ENCODE assay signal across 8 cellular contexts in the genomic region with DNA sequence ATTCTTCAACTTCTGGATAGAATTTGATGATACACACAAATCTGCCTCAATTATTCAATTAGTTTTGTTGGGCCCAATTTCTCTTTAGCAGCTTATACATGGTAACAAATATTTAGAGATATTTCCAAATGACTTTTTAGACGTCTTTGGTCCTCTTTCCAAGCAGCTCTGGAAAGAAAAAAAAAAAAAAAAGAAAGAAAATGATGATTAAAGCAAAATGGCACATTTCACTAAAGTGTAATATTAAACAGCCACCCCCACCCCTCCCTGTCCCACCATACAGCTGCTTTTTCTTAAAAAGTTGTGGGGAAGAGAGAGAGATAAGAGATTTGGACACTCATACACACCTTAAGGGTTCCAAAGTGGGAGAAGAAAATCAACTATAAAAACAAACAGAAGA. TPM values are rescaled to one million over a fixed set of nuclear protein-coding genes. Genes with fewer than 3 reads are reported as not detected.
DNase-seq lines count a peak whose midpoint lies in the region; ATAC-seq and TF ChIP-seq lines count a peak whose summit lies in the region.

No MANE protein-coding gene starts in this region.

- CTCF ChIA-PET in MCF 10A (lab: Yijun Ruan, JAX): interaction anchor here (0.6 to 3.7 kb wide), 25 partner anchors 10 to 1191 kb away, joined by 3 to 34 read pairs (median 3); partner anchors contain the start of gene F5

- intact Hi-C loops in left ventricle myocardium inferior (cut with micrococcal nuclease) (no loop called here), Right ventricle myocardium superior (cut with DNase I) (no loop called here), MCF 10A (cut with micrococcal nuclease) (loop anchor here (2.0 to 10.0 kb wide), 2 partner anchors 99 to 429 kb away; partner anchors contain the start of genes BLZF1, NME7 and SCYL3)

- H3K36me3 ChIP-seq in left ventricle myocardium inferior (peaks cover 15% of the 10 kb centered on the region), mesodermal cell (ENCODE audit: control insufficient read depth, insufficient read depth, low read length) (peaks cover 18% of the 10 kb centered on the region), urinary bladder (ENCODE audit: insufficient read depth) (no peaks in the 10 kb centered on the region)

- peak overlapping the region; percentile 99 for H3K27ac Mint-ChIP-seq in MCF 10A (ENCODE audit: low read depth, unreplicated experiment)

- DNase-seq in left ventricle myocardium inferior (no peak), Right ventricle myocardium superior (no peak), MCF 10A (ENCODE audit: unreplicated experiment) (no peak), HT-29 (ENCODE audit: low spot score) (no peak)

- POLR2A ChIA-PET in MCF 10A (lab: Yijun Ruan, JAX): interaction anchor here (0.6 to 6.0 kb wide), 14 partner anchors 9 to 426 kb away, joined by 3 to 65 read pairs (median 5); partner anchors contain the start of genes BLZF1, NME7, SCYL3 and SLC19A2

- H3K27ac ChIP-seq in left ventricle myocardium inferior (replicated peaks) (peak overlapping the region; percentile 96), mesodermal cell (ENCODE audit: low read depth, low read length, severe bottlenecking) (no peak overlapping the region), urinary bladder (ENCODE audit: low read depth) (no peak overlapping the region)

- TF ChIP-seq CTCF in left ventricle myocardium inferior (IDR thresholded peaks at IDR 0.05; ENCODE audit: borderline replicate concordance) (no peak), MCF 10A (IDR thresholded peaks at IDR 0.05; ENCODE audit: unreplicated experiment) (no peak)

- ATAC-seq in Right ventricle myocardium superior (ENCODE audit: poor library complexity) (no peak), GM19395 (IDR thresholded peaks at IDR 0.05; ENCODE audit: unreplicated experiment) (no peak), HG02759 (IDR thresholded peaks at IDR 0.05; ENCODE audit: unreplicated experiment) (no peak)

- H3K4me1 ChIP-seq in left ventricle myocardium inferior (peaks cover 34% of the 10 kb centered on the region), mesodermal cell (ENCODE audit: control insufficient read depth, insufficient read depth, low read length, poor library complexity, severe bottlenecking) (no peaks in the 10 kb centered on the region), urinary bladder (ENCODE audit: insufficient read depth) (no peaks in the 10 kb centered on the region)

- H3K36me3 Mint-ChIP-seq in MCF 10A (ENCODE audit: insufficient read depth, unreplicated experiment): peaks cover 13% of the 10 kb centered on the region

- peak overlapping the region; percentile 100 for H3K4me3 Mint-ChIP-seq in MCF 10A (ENCODE audit: unreplicated experiment)

- H3K4me3 ChIP-seq in left ventricle myocardium inferior (peak overlapping the region; percentile 77), mesodermal cell (ENCODE audit: extremely low read depth, insufficient read depth, low read length, poor library complexity, severe bottlenecking) (peak overlapping the region; percentile 89), urinary bladder (ENCODE audit: low read depth, low read length) (peak overlapping the region; percentile 74)

- WGBS in mesodermal cell (ENCODE audit: insufficient coverage in 2 of 2), 2 experiments: no CpG with 5 or more reads among the region's 1 CpG
- 52% methylated on average over 1 of the region's 1 CpG for WGBS in urinary bladder

- H3K27me3 ChIP-seq in left ventricle myocardium inferior (ENCODE audit: low read depth): no peaks in the 10 kb centered on the region

- no TSS peak for BruUV-seq in MCF 10A (replicated peaks; lab: Mats Ljungman, UMichigan)

- no peaks in the 10 kb centered on the region for H3K27me3 Mint-ChIP-seq in MCF 10A (ENCODE audit: insufficient read depth, unreplicated experiment)

- H3K9me3 Mint-ChIP-seq in MCF 10A (ENCODE audit: unreplicated experiment): no peaks in the 10 kb centered on the region

- H3K9me3 ChIP-seq in left ventricle myocardium inferior (replicated peaks): no peaks in the 10 kb centered on the region
- H3K9me3 ChIP-seq in mesodermal cell (ENCODE audit: control insufficient read depth, low read length): no peaks in the 10 kb centered on the region

- peaks cover 10% of the 10 kb centered on the region for H3K4me1 Mint-ChIP-seq in MCF 10A (ENCODE audit: insufficient read depth, unreplicated experiment)

RNA-seq across cellular contexts. Expression of gene METTL18, which starts 1.0 kb away (rescaled TPM):
- total RNA-seq in left ventricle myocardium inferior (5.9 TPM), Right ventricle myocardium superior (5.4 TPM), MCF 10A (2022) (2.8 and 4.1 TPM in 2 replicates), urinary bladder (14.8 TPM)
- 10.9 TPM for polyA plus RNA-seq in mesodermal cell (2013, experiment 1 of 2)
- polyA plus RNA-seq in mesodermal cell (2013, experiment 2 of 2): 9.3 TPM
- 7.2 TPM for polyA plus RNA-seq in urinary bladder
- total RNA-seq in HT-29 (2014; rRNA removed; shearing (Covaris generic)): 2.2 and 3.2 TPM in 2 replicates

RNA-seq across cellular contexts. Expression of gene SELE, which starts 59.9 kb away (rescaled TPM):
- total RNA-seq in left ventricle myocardium inferior (0.44 TPM), Right ventricle myocardium superior (0.65 TPM), MCF 10A (2022) (not detected in 2 replicates), urinary bladder (6.6 TPM)
- 27.3 TPM for polyA plus RNA-seq in mesodermal cell (2013, experiment 1 of 2)
- polyA plus RNA-seq in mesodermal cell (2013, experiment 2 of 2): 15.9 TPM
- polyA plus RNA-seq in urinary bladder: 5.8 TPM
- not detected in 2 replicates for total RNA-seq in HT-29 (2014; rRNA removed; shearing (Covaris generic))
